Comparison of ENCODE assay signal across 17 cellular contexts in the genomic region with DNA sequence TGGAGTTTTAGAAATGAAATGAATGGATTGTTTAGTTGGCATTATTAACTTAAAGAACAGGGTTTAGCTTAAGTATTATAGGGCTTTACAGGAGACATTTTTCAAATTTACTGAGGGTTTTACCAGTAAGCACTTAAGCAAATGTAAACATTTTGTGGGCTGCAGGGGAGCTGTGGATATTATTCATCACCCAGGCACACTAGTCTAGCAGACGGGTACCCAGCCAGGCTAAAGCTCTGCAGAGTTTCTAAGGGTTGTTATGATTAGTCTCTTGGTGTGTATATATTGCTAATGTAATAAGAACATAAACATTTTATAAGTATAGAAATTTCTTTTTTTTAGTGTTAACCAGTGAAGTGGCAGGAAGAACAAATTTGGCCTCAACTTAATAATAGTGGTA. TPM values are rescaled to one million over a fixed set of nuclear protein-coding genes. Genes with fewer than 3 reads are reported as not detected.
"Had no signal": no experiment of that assay in that cellular context is flagged by ENCODE, and none has a peak within 500 bp of the region (broad histone marks: within the 10 kb centered on the region; RNA-seq: fewer than 3 reads in every experiment).

No MANE protein-coding gene starts in this region.

RNA-seq across cellular contexts. Expression of a gene that starts 56.7 kb away (rescaled TPM):
- total RNA-seq: activated B cell treated with CpG ODN at 0.5 μM for 24 hours; activated CD4-positive, alpha-beta memory T cell treated with anti-CD3 and anti-CD28 coated beads for 36 hours; activated CD4-positive, alpha-beta T cell treated with anti-CD3 and anti-CD28 coated beads, Interleukin-2, amount 10 ng/mL, durations not matched to agents 24 days and 14 days; activated CD8-positive, alpha-beta memory T cell treated with anti-CD3 and anti-CD28 coated beads for 36 hours; activated CD8-positive, alpha-beta T cell treated with anti-CD3 and anti-CD28 coated beads for 36 hours; activated naive CD4-positive, alpha-beta T cell treated with anti-CD3 and anti-CD28 coated beads for 36 hours; activated naive CD4-positive, alpha-beta T cell treated with anti-CD3 and anti-CD28 coated beads, Interleukin-2, amount 50 U/mL, for 72 hours; activated naive CD8-positive, alpha-beta T cell treated with anti-CD3 and anti-CD28 coated beads for 36 hours; activated T-cell treated with anti-CD3 and anti-CD28 coated beads, Interleukin-2, amount 50 U/mL, for 4 hours; activated T-cell treated with anti-CD3 and anti-CD28 coated beads, Interleukin-2, amount 50 U/mL, for 72 hours; activated T-helper 1 cell treated with anti-CD3 and anti-CD28 coated beads, Interleukin-12 subunit alpha, Interleukin-12 subunit beta, Interleukin-2, Interleukin-4 antibody, amounts not matched to agents 30 ng/mL and 10 ng/mL and 1 ng/mL, durations not matched to agents 14 hours and 24 hours and 36 hours; activated T-helper 17 cell treated with anti-CD3 and anti-CD28 coated beads, Interleukin-2, amount 50 U/mL, for 72 hours; adrenal gland; aorta; astrocyte; bronchial epithelial cell; cardiac muscle cell had no signal
- polyA plus RNA-seq: adrenal gland, aorta had no signal
